In genomic region chr7:33597181-33597580, GRCh38 we compare ENCODE assay signal across 35 cellular contexts.
"Had no signal": no experiment of that assay in that cellular context is flagged by ENCODE, and none has a peak within 500 bp of the region (broad histone marks: within the 10 kb centered on the region; RNA-seq: fewer than 3 reads in every experiment).

No MANE protein-coding gene starts in this region.

- H3K9me3 Mint-ChIP-seq: activated B cell treated with CpG ODN at 0.5 μM for 24 hours; activated CD8-positive, alpha-beta T cell treated with anti-CD3 and anti-CD28 coated beads for 36 hours; activated T-cell treated with anti-CD3 and anti-CD28 coated beads, Interleukin-2, amount 50 U/mL, for 4 hours; T-helper 2 cell treated with Interferon-gamma antibody and Interleukin-4, amounts not matched to agents 5 μg/mL and 100 μg/mL, for 36 hours had no signal

- H3K9me3 ChIP-seq: adrenal gland, body of pancreas, colonic mucosa, esophagus muscularis mucosa, gastroesophageal sphincter, heart right ventricle had no signal

- DNase-seq: activated B cell treated with CpG ODN at 0.5 μM for 24 hours; activated CD4-positive, alpha-beta T cell treated with anti-CD3 and anti-CD28 coated beads for 48 hours; activated CD4-positive, alpha-beta T cell treated with anti-CD3 and anti-CD28 coated beads, Interleukin-2, amount 50 U/mL, for 1 hour; activated CD4-positive, alpha-beta T cell treated with anti-CD3 and anti-CD28 coated beads, Interleukin-2, amount 50 U/mL, for 48 hours; activated CD8-positive, alpha-beta memory T cell treated with anti-CD3 and anti-CD28 coated beads for 24 hours; activated CD8-positive, alpha-beta T cell treated with anti-CD3 and anti-CD28 coated beads for 36 hours; activated effector memory CD4-positive, alpha-beta T cell treated with Interleukin-2 at 50 U/mL for 16 hours; activated gamma-delta T cell treated with Interleukin-2 at 50 U/mL for 16 hours; activated naive CD4-positive, alpha-beta T cell treated with anti-CD3 and anti-CD28 coated beads, Interleukin-2, amount 50 U/mL, for 16 hours; activated naive CD4-positive, alpha-beta T cell treated with Interleukin-2 at 50 U/mL for 16 hours; activated T-cell treated with anti-CD3 and anti-CD28 coated beads, Interleukin-2, amount 50 U/mL, for 4 hours; adrenal gland; amygdala; aorta; body of pancreas; central memory CD4-positive, alpha-beta T cell; cerebellar nuclear complex; colonic mucosa; effector CD8-positive, alpha-beta T cell; erythroblast; foreskin melanocyte; heart right ventricle; T-helper 1 cell; T-helper 17 cell; T1000; WERI-Rb-1 had no signal

- H3K27ac ChIP-seq: adrenal gland, body of pancreas, cardiac muscle cell, colonic mucosa, esophagus muscularis mucosa, gastroesophageal sphincter, heart right ventricle, WERI-Rb-1 had no signal

- H3K27me3 ChIP-seq: adrenal gland, body of pancreas, cardiac muscle cell, colonic mucosa, esophagus muscularis mucosa, gastroesophageal sphincter, heart right ventricle had no signal

- H3K4me1 ChIP-seq: adrenal gland, body of pancreas, colonic mucosa, esophagus muscularis mucosa had no signal

- ATAC-seq: activated CD4-positive, CD25-positive, alpha-beta regulatory T cell treated with anti-CD3 and anti-CD28 coated beads, Interleukin-2, amount 50 U/mL, for 24 hours; activated CD8-positive, alpha-beta T cell treated with anti-CD3 and anti-CD28 coated beads for 36 hours; activated T-cell treated with anti-CD3 and anti-CD28 coated beads, Interleukin-2, amount 50 U/mL, for 4 hours; activated T-helper 17 cell treated with anti-CD3 and anti-CD28 coated beads, Interleukin-2, amount 50 U/mL, for 72 hours; body of pancreas; gastroesophageal sphincter; heart right ventricle; T-helper 17 cell had no signal

- H3K4me3 Mint-ChIP-seq: activated B cell treated with CpG ODN at 0.5 μM for 24 hours; activated CD8-positive, alpha-beta T cell treated with anti-CD3 and anti-CD28 coated beads for 36 hours; activated naive CD8-positive, alpha-beta T cell; activated T-cell treated with anti-CD3 and anti-CD28 coated beads, Interleukin-2, amount 50 U/mL, for 4 hours; activated T-helper 17 cell treated with anti-CD3 and anti-CD28 coated beads, Interleukin-2, amount 50 U/mL, for 72 hours; T-helper 17 cell; T-helper 2 cell treated with Interferon-gamma antibody and Interleukin-4, amounts not matched to agents 5 μg/mL and 100 μg/mL, for 36 hours had no signal

- H3K27ac Mint-ChIP-seq: activated B cell treated with CpG ODN at 0.5 μM for 24 hours; activated CD8-positive, alpha-beta T cell treated with anti-CD3 and anti-CD28 coated beads for 36 hours; activated naive CD8-positive, alpha-beta T cell; activated T-helper 17 cell treated with anti-CD3 and anti-CD28 coated beads, Interleukin-2, amount 50 U/mL, for 72 hours; T-helper 17 cell; T-helper 2 cell treated with Interferon-gamma antibody and Interleukin-4, amounts not matched to agents 5 μg/mL and 100 μg/mL, for 36 hours had no signal

- FAIRE-seq: endometrium, endothelial cell of umbilical vein had no signal

- H3K27me3 Mint-ChIP-seq: activated B cell treated with CpG ODN at 0.5 μM for 24 hours; activated CD8-positive, alpha-beta T cell treated with anti-CD3 and anti-CD28 coated beads for 36 hours; activated naive CD8-positive, alpha-beta T cell; activated T-helper 17 cell treated with anti-CD3 and anti-CD28 coated beads, Interleukin-2, amount 50 U/mL, for 72 hours; T-helper 17 cell had no signal

- H3K4me1 Mint-ChIP-seq: activated B cell treated with CpG ODN at 0.5 μM for 24 hours; activated T-helper 17 cell treated with anti-CD3 and anti-CD28 coated beads, Interleukin-2, amount 50 U/mL, for 72 hours; T-helper 17 cell had no signal

- H3K4me3 ChIP-seq: adrenal gland, body of pancreas, cardiac muscle cell, colonic mucosa, esophagus muscularis mucosa, gastroesophageal sphincter, heart right ventricle had no signal

- H3K36me3 ChIP-seq: adrenal gland, cardiac muscle cell, colonic mucosa, esophagus muscularis mucosa, gastroesophageal sphincter, heart right ventricle, WERI-Rb-1 had no signal
